ENCODE assay signal across 21 cellular contexts in the genomic region with DNA sequence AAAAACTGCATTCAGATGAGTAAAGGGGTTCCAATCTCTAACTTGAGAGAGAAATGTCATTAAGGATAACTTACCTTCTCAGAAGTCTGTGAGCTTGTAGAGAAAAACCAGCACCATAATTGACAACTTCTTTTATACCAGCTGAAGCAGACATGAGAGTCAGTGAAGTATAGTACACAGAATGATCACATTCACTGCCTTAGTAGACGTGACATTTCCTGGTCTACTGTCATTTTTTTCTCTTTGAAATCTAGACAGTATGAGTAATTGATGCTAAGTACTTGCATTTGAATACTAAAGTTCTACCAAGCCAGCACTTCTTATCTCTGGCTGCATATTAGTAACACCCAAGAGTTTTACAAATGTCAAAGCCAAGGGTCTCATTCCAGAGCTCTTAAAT. TPM values are rescaled to one million over a fixed set of nuclear protein-coding genes. Genes with fewer than 3 reads are reported as not detected.
DNase-seq lines count a peak whose midpoint lies in the region; FAIRE-seq and TF ChIP-seq lines count a peak whose summit lies in the region.
"Had no signal": no experiment of that assay in that cellular context is flagged by ENCODE, and none has a peak within 500 bp of the region (broad histone marks: within the 10 kb centered on the region; RNA-seq: fewer than 3 reads in every experiment).

No MANE protein-coding gene starts in this region.

- H3K36me3 Mint-ChIP-seq in astrocyte (ENCODE audit: low read depth, unreplicated experiment): no peaks in the 10 kb centered on the region
- H3K36me3 Mint-ChIP-seq: CD4-positive, CD25-positive, alpha-beta regulatory T cell; CD8-positive, alpha-beta memory T cell had no signal

- H2AFZ ChIP-seq in astrocyte (ENCODE audit: low read depth, low read length) (no peak overlapping the region), neural cell (ENCODE audit: low read depth, low read length) (no peak overlapping the region)

- FAIRE-seq in astrocyte (lab: Jason Lieb, UNC): no peak
- FAIRE-seq: A204.1, D721Med, GM19239, H1, HTR-8/SVneo had no signal

- TF ChIP-seq RAD21 in neural cell (conservative IDR thresholded peaks at IDR 0.05): no peak

- H3K27me3 Mint-ChIP-seq in astrocyte (ENCODE audit: low read depth, unreplicated experiment): no peaks in the 10 kb centered on the region
- H3K27me3 Mint-ChIP-seq: CD4-positive, CD25-positive, alpha-beta regulatory T cell had no signal

- H3K9me2 ChIP-seq in neural cell (ENCODE audit: insufficient read depth, low read length): no peaks in the 10 kb centered on the region

- DNase-seq in astrocyte (ENCODE audit: low read depth): peak; percentile 20
- DNase-seq in choroid plexus epithelial cell (ENCODE audit: low read depth): peak; percentile 6
- DNase-seq in cortex of kidney (lab: John Stamatoyannopoulos, UW): no peak
- DNase-seq in T-helper 2 cell: no peak
- DNase-seq in T-helper 1 cell: no peak
- DNase-seq: ACHN; BE2C; C1 segment of cervical spinal cord; Caco-2; CD4-positive, CD25-positive, alpha-beta regulatory T cell; CD8-positive, alpha-beta memory T cell; DMS79 treated with DMSO at 0.1 percent for 48 hours; GF-D8; H9; IMR-90 had no signal

- H3K79me2 ChIP-seq in astrocyte (ENCODE audit: insufficient read depth, low read length) (no peaks in the 10 kb centered on the region), neural cell (replicated peaks; ENCODE audit: insufficient read depth, low read length) (no peaks in the 10 kb centered on the region)

- no peak overlapping the region for H3K4me3 Mint-ChIP-seq in astrocyte (ENCODE audit: unreplicated experiment)
- H3K4me3 Mint-ChIP-seq: CD4-positive, CD25-positive, alpha-beta regulatory T cell; CD8-positive, alpha-beta memory T cell; H9 had no signal

- no peak overlapping the region for H3K4me2 ChIP-seq in astrocyte (ENCODE audit: low read length)
- H3K4me2 ChIP-seq in neural cell (ENCODE audit: low read length): no peak overlapping the region

- peaks cover 7% of the 10 kb centered on the region for H3K4me1 Mint-ChIP-seq in astrocyte (ENCODE audit: low read depth, unreplicated experiment)
- H3K4me1 Mint-ChIP-seq: CD4-positive, CD25-positive, alpha-beta regulatory T cell; CD8-positive, alpha-beta memory T cell had no signal

- H3K9ac ChIP-seq in astrocyte (ENCODE audit: low read length): no peak overlapping the region
- no peak overlapping the region for H3K9ac ChIP-seq in neural cell (ENCODE audit: low read length)

- H3K27ac ChIP-seq in astrocyte (ENCODE audit: low read depth, low read length) (no peak overlapping the region), neural cell (ENCODE audit: low read length) (no peak overlapping the region)

- H3K27me3 ChIP-seq in astrocyte (ENCODE audit: insufficient read depth, low read length) (no peaks in the 10 kb centered on the region), neural cell (ENCODE audit: insufficient read depth, low read depth, low read length) (no peaks in the 10 kb centered on the region)
- H3K27me3 ChIP-seq: BE2C had no signal

- no peaks in the 10 kb centered on the region for H3F3A ChIP-seq in neural cell (ENCODE audit: insufficient read depth, low read length, poor library complexity, severe bottlenecking)

- H4K20me1 ChIP-seq in astrocyte (ENCODE audit: insufficient read depth, low read length) (no peaks in the 10 kb centered on the region), neural cell (ENCODE audit: insufficient read depth) (no peaks in the 10 kb centered on the region)

- peaks cover 4% of the 10 kb centered on the region for H3K9me3 Mint-ChIP-seq in astrocyte (ENCODE audit: unreplicated experiment)

- H3K9me3 ChIP-seq in astrocyte (ENCODE audit: insufficient read depth, low read depth, low read length): no peaks in the 10 kb centered on the region
- H3K9me3 ChIP-seq in neural cell (ENCODE audit: low read length): no peaks in the 10 kb centered on the region
- H3K9me3 ChIP-seq: BE2C, Caco-2 had no signal

- H3K4me3 ChIP-seq in astrocyte (ENCODE audit: insufficient read depth, low read depth, low read length): no peak overlapping the region
- H3K4me3 ChIP-seq in choroid plexus epithelial cell (ENCODE audit: low read depth, low read length): no peak overlapping the region
- H3K4me3 ChIP-seq in neural cell (ENCODE audit: low read length): no peak overlapping the region

- no peak overlapping the region for H3K27ac Mint-ChIP-seq in astrocyte (ENCODE audit: unreplicated experiment)
- H3K27ac Mint-ChIP-seq: CD4-positive, CD25-positive, alpha-beta regulatory T cell; CD8-positive, alpha-beta memory T cell; H9 had no signal

- TF ChIP-seq EP300 in neural cell (conservative IDR thresholded peaks at IDR 0.05; ENCODE audit: poor library complexity, severe bottlenecking): peak; percentile 65

- TF ChIP-seq CTCF in astrocyte (IDR thresholded peaks at IDR 0.05; ENCODE audit: insufficient read depth, low read depth, low read length) (no peak), choroid plexus epithelial cell (conservative IDR thresholded peaks at IDR 0.05; ENCODE audit: low read depth, low read length) (no peak), neural cell (IDR thresholded peaks at IDR 0.05; ENCODE audit: poor library complexity, severe bottlenecking) (no peak)

- H3K36me3 ChIP-seq in astrocyte (ENCODE audit: insufficient read depth, low read length): no peaks in the 10 kb centered on the region
- no peaks in the 10 kb centered on the region for H3K36me3 ChIP-seq in neural cell (ENCODE audit: insufficient read depth, low read length)
- H3K36me3 ChIP-seq: BE2C had no signal

- H3K4me1 ChIP-seq in astrocyte (ENCODE audit: insufficient read depth, low read length): no peaks in the 10 kb centered on the region
- H3K4me1 ChIP-seq: BE2C, Caco-2 had no signal

TF ChIP-seq in neural cell, 6 proteins besides CTCF, POLR2A, EP300 and RAD21:
- TF ChIP-seq POLR2AphosphoS5 (IDR thresholded peaks at IDR 0.05) (no peak), TAF1 (IDR thresholded peaks at IDR 0.05; ENCODE audit: low read depth) (no peak), SMC3 (conservative IDR thresholded peaks at IDR 0.05; ENCODE audit: poor library complexity) (no peak), MXI1 (conservative IDR thresholded peaks at IDR 0.05; ENCODE audit: poor library complexity, severe bottlenecking) (no peak), EZH2 (IDR thresholded peaks at IDR 0.05; ENCODE audit: borderline replicate concordance, insufficient read depth, low read length, poor library complexity, severe bottlenecking) (no peak)
- TF ChIP-seq, protein P1, sequence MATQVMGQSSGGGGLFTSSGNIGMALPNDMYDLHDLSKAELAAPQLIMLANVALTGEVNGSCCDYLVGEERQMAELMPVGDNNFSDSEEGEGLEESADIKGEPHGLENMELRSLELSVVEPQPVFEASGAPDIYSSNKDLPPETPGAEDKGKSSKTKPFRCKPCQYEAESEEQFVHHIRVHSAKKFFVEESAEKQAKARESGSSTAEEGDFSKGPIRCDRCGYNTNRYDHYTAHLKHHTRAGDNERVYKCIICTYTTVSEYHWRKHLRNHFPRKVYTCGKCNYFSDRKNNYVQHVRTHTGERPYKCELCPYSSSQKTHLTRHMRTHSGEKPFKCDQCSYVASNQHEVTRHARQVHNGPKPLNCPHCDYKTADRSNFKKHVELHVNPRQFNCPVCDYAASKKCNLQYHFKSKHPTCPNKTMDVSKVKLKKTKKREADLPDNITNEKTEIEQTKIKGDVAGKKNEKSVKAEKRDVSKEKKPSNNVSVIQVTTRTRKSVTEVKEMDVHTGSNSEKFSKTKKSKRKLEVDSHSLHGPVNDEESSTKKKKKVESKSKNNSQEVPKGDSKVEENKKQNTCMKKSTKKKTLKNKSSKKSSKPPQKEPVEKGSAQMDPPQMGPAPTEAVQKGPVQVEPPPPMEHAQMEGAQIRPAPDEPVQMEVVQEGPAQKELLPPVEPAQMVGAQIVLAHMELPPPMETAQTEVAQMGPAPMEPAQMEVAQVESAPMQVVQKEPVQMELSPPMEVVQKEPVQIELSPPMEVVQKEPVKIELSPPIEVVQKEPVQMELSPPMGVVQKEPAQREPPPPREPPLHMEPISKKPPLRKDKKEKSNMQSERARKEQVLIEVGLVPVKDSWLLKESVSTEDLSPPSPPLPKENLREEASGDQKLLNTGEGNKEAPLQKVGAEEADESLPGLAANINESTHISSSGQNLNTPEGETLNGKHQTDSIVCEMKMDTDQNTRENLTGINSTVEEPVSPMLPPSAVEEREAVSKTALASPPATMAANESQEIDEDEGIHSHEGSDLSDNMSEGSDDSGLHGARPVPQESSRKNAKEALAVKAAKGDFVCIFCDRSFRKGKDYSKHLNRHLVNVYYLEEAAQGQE (IDR thresholded peaks at IDR 0.05; ENCODE audit: borderline replicate concordance): no peak
TF ChIP-seq in neural cell: peak in this region for 0.

RNA-seq across cellular contexts. Expression of a gene that starts 25.3 kb away (rescaled TPM):
- 1.9 and 2.3 TPM in 2 replicates for total RNA-seq in astrocyte
- polyA plus RNA-seq in neural cell: 0.14 TPM in 1 of 2 replicates, not detected in the other
- not detected in 2 replicates for polyA minus RNA-seq in neural cell
- total RNA-seq: Caco-2; CD4-positive, CD25-positive, alpha-beta regulatory T cell; CD8-positive, alpha-beta memory T cell; IMR-90 had no signal
- polyA plus RNA-seq: CD4-positive, CD25-positive, alpha-beta regulatory T cell; CD8-positive, alpha-beta memory T cell; IMR-90 had no signal

Comparison
In these comparisons a context has a peak if more than half of its experiments do, and no peak if none do; other contexts are left out.
1. DNase-seq: peak in astrocyte (single experiment) and choroid plexus epithelial cell (single experiment); none in cortex of kidney (single experiment), T-helper 2 cell (0 of 5) and T-helper 1 cell (0 of 5).